ENCODE assay signal across 7 cellular contexts in genomic region chr9:109110326-109111014, GRCh38. TPM values are rescaled to one million over a fixed set of nuclear protein-coding genes. Genes with fewer than 3 reads are reported as not detected.
DNase-seq lines count a peak whose midpoint lies in the region; ATAC-seq and TF ChIP-seq lines count a peak whose summit lies in the region.

No MANE protein-coding gene starts in this region.

- peaks cover 57 to 88% of the 10 kb centered on the region in 2 donors for H3K4me1 Mint-ChIP-seq in immature natural killer cell

- H3K4me3 Mint-ChIP-seq in immature natural killer cell, result no peak overlapping the region

- H3K9me3 ChIP-seq in heart right ventricle (no peaks in the 10 kb centered on the region), thoracic aorta (no peaks in the 10 kb centered on the region)

- H3K36me3 ChIP-seq in heart right ventricle (peaks cover 0 to 10% (median 3%) of the 10 kb centered on the region in 9 donors), thoracic aorta (no peaks in the 10 kb centered on the region)

- DNase-seq in heart right ventricle (no peak), thoracic aorta (ENCODE audit: low spot score) (no peak), immature natural killer cell (no peak), cerebellar cortex (ENCODE audit: low spot score) (no peak)

- peaks cover 0 to 5% (median 0%) of the 10 kb centered on the region in 3 donors for H3K36me3 Mint-ChIP-seq in immature natural killer cell

- H3K27me3 ChIP-seq in heart right ventricle, result no peaks in the 10 kb centered on the region
- H3K27me3 ChIP-seq in thoracic aorta (replicated peaks; ENCODE audit: insufficient read depth), result no peaks in the 10 kb centered on the region

- no peak for TF ChIP-seq CTCF in WI38 (IDR thresholded peaks at IDR 0.05; ENCODE audit: low read depth, low read length)
- TF ChIP-seq CTCF in heart right ventricle (IDR thresholded peaks at IDR 0.05), result no peak
- no peak for TF ChIP-seq CTCF in thoracic aorta (IDR thresholded peaks at IDR 0.05)

- H3K4me1 ChIP-seq in heart right ventricle (peaks cover 10 to 93% (median 82%) of the 10 kb centered on the region in 9 donors), thoracic aorta (ENCODE audit: control insufficient read depth in 1 of 2, low read depth in 2 of 2) (peaks cover 67 to 96% of the 10 kb centered on the region in 2 donors)

- peak; percentile 82 for ATAC-seq in GM19035 (IDR thresholded peaks at IDR 0.05; ENCODE audit: unreplicated experiment)
- ATAC-seq in HG02981 (IDR thresholded peaks at IDR 0.05; ENCODE audit: unreplicated experiment), result peak; percentile 86
- peak in 6 of 8 donors; percentile 43 to 68 (median 56) for ATAC-seq in heart right ventricle
- ATAC-seq in thoracic aorta (ENCODE audit: insufficient number of reproducible peaks, low FRiP score, low read depth), result peak; percentile 54

- peaks cover 0 to 1% (median 0%) of the 10 kb centered on the region in 3 donors for H3K27me3 Mint-ChIP-seq in immature natural killer cell (ENCODE audit: low read depth in 3 of 3)

- intact Hi-C loops in heart right ventricle (cut with DNase I), result loop anchor here in 3 of 10 donors (10.0 kb wide), 2 partner anchors 96 to 194 kb away; partner anchors contain the start of gene CTNNAL1 (in 2 of the 3)

- H3K27ac Mint-ChIP-seq in immature natural killer cell, result peak overlapping the region in 3 of 6 donors; percentile 10 to 36 (median 24)

- H3K4me3 ChIP-seq in WI38 (ENCODE audit: low read depth, low read length) (peak overlapping the region; percentile 44), heart right ventricle (peak overlapping the region in 1 of 10 donors; percentile 2), thoracic aorta (peak overlapping the region; percentile 39)

- peak overlapping the region; percentile 17 to 84 (median 73) for H3K27ac ChIP-seq in heart right ventricle
- peak overlapping the region; percentile 62 to 80 for H3K27ac ChIP-seq in thoracic aorta

- no peaks in the 10 kb centered on the region for H3K9me3 Mint-ChIP-seq in immature natural killer cell

- 27 to 38% methylated on average over 5 of the region's 5 CpGs for WGBS in heart right ventricle, 2 donors

RNA-seq across cellular contexts. Expression of gene TMEM245, which starts 9.3 kb away (rescaled TPM):
- 100 to 1,000 TPM in 5 of 10 donors, 10 to 100 TPM in 5; 84.2 to 152 (median 99.9) TPM for total RNA-seq in heart right ventricle
- polyA plus RNA-seq in heart right ventricle, result 10 to 100 TPM; 17.0 to 23.5 TPM
- 10 to 100 TPM; 76.5 to 95.4 TPM for total RNA-seq in thoracic aorta
- polyA plus RNA-seq in immature natural killer cell, result 10 to 100 TPM; 13.1 to 29.8 (median 20.8) TPM

RNA-seq across cellular contexts. Expression of gene FRRS1L, which starts 56.6 kb away (rescaled TPM):
- total RNA-seq in heart right ventricle (1 to 10 TPM in 7 of 10 donors, under 1 TPM in 3; 0.61 to 3.0 (median 1.4) TPM), thoracic aorta (1 to 10 TPM in 1 of 2 donors, under 1 TPM in 1; 0.81 to 1.1 TPM)
- polyA plus RNA-seq in heart right ventricle (under 1 TPM in 1 of 2 donors, not detected in 1; 0.07 TPM), immature natural killer cell (not detected)
